In the genomic region with DNA sequence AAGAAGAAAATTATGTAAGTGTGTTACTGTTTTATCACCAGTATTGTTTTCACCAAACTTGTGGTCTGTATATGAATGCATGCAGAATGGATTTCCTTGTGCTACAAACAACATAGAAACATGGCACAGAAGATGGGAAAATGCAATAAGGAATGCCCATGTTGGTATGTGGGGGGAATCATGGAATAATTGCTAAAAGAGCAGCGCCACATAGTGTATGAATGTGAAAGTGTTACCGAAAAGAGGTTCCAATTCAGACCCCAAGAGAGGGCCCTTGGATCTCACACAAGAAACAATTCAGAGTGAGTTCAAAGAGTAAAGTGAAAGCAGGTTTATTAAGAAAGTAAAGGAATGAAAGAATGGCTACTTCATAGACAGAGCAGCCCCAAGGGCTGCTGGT, we compare ENCODE assay signal across 2 cellular contexts.
TF ChIP-seq lines count a peak whose summit lies in the region.

No MANE protein-coding gene starts in this region.

TF ChIP-seq in GM12878, 131 proteins besides CTCF, POLR2A, EP300 and RAD21:
- TF ChIP-seq SMAD1 (IDR thresholded peaks at IDR 0.05; ENCODE audit: low read depth, partially characterized antibody) (no peak), MXI1 (IDR thresholded peaks at IDR 0.05; ENCODE audit: low read depth, low read length) (no peak)

TF ChIP-seq in HEK293T, 16 proteins besides CTCF, POLR2A, EP300 and RAD21:
- TF ChIP-seq FOXK2 (IDR thresholded peaks at IDR 0.05) (no peak), ZNF384 (IDR thresholded peaks at IDR 0.05) (no peak), SP1 (IDR thresholded peaks at IDR 0.05) (no peak), TARDBP (IDR thresholded peaks at IDR 0.05) (no peak), FOXA1 (IDR thresholded peaks at IDR 0.05) (no peak), NFRKB (IDR thresholded peaks at IDR 0.05) (no peak), CTBP1 (IDR thresholded peaks at IDR 0.05; ENCODE audit: borderline replicate concordance) (no peak), HDGF (IDR thresholded peaks at IDR 0.05; ENCODE audit: borderline replicate concordance) (no peak), BHLHE40 (IDR thresholded peaks at IDR 0.05; ENCODE audit: borderline replicate concordance) (no peak), LEF1 (IDR thresholded peaks at IDR 0.05; ENCODE audit: borderline replicate concordance) (no peak), L3MBTL2 (conservative IDR thresholded peaks at IDR 0.05) (no peak), SUZ12 (IDR thresholded peaks at IDR 0.05) (no peak), ELF4 (IDR thresholded peaks at IDR 0.05) (no peak), FOXM1 (IDR thresholded peaks at IDR 0.05; ENCODE audit: borderline replicate concordance) (no peak), ARNT (IDR thresholded peaks at IDR 0.05) (no peak)
- TF ChIP-seq, protein P1, sequence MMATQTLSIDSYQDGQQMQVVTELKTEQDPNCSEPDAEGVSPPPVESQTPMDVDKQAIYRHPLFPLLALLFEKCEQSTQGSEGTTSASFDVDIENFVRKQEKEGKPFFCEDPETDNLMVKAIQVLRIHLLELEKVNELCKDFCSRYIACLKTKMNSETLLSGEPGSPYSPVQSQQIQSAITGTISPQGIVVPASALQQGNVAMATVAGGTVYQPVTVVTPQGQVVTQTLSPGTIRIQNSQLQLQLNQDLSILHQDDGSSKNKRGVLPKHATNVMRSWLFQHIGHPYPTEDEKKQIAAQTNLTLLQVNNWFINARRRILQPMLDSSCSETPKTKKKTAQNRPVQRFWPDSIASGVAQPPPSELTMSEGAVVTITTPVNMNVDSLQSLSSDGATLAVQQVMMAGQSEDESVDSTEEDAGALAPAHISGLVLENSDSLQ (IDR thresholded peaks at IDR 0.05) = no peak
